In the genomic region with DNA sequence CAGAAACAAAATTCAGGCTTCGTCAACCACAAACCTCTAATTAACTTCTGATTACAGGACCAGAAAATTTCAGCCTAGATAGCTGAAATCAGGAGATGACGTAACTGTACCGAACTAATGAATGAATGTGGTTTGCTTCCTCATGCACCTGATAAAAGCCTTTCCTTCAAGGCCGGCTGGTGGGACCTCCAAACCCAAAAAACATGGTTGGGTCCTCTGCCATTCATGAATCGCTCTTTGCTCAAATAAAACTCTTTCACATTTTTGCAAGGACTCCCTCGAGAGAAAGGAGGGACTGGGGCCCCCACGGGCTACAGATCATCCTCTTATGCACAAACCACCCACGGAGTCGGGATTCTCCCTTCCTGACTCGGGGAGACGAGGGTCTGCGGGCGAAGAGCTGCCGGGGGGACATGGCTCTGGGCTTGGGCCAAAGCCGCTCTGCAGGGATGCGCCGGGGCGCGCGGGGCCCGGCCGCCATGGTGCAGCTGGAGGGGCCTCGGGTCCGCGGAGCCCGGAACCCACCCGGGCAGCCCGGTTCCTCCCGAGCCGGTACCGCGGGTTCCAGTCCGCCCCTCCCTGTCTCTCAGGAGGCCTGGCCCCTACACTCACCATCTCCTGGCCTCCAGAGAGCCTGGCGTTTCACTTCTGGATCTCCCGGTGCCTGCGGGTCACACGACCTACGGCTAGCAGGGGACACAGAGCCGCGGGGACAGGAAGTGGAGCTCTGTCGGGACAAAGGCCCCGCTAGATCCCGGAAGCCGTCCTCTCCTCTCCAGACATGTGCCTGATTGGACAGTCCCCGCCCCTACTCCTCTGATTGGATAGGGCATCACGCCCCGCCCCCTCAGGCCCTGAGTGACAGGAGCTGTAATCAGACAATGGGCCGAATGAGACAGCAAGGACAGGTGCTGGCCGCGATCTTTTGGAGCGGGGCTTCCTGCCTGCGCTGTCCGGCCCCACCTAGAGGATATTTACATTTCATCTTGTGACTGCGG, we compare ENCODE assay signal across 8 cellular contexts. TPM values are rescaled to one million over a fixed set of nuclear protein-coding genes. Genes with fewer than 3 reads are reported as not detected.
DNase-seq lines count a peak whose midpoint lies in the region; ATAC-seq and TF ChIP-seq lines count a peak whose summit lies in the region.

TSS of gene ZNF195 (minus strand) at position 721 of the 998 bp plus-strand sequence. CDS start at position 615, 106 bp downstream.

- H3K27me3 Mint-ChIP-seq in activated T-helper 2 cell treated with anti-CD3 and anti-CD28 coated beads, Interferon-gamma antibody, Interleukin-2, Interleukin-4, amounts not matched to agents 10 μg/mL and 5 μg/mL and 100 μg/mL, durations not matched to agents 14 hours and 24 hours and 36 hours (ENCODE audit: low read depth), result no peaks in the 10 kb centered on the region
- no peaks in the 10 kb centered on the region for H3K27me3 Mint-ChIP-seq in natural killer cell treated with Interleukin-12 subunit alpha and Interleukin-12 subunit beta and Interleukin-15 and Interleukin-18, amount 100 ng/mL, for 72 hours

- peaks cover 53% of the 10 kb centered on the region for H3K36me3 Mint-ChIP-seq in activated T-helper 2 cell treated with anti-CD3 and anti-CD28 coated beads, Interferon-gamma antibody, Interleukin-2, Interleukin-4, amounts not matched to agents 10 μg/mL and 5 μg/mL and 100 μg/mL, durations not matched to agents 14 hours and 24 hours and 36 hours (ENCODE audit: low read depth)
- H3K36me3 Mint-ChIP-seq in natural killer cell treated with Interleukin-12 subunit alpha and Interleukin-12 subunit beta and Interleukin-15 and Interleukin-18, amount 100 ng/mL, for 72 hours, result peaks cover 12% of the 10 kb centered on the region

- no peaks in the 10 kb centered on the region for H3K4me1 ChIP-seq in RWPE2 (ENCODE audit: insufficient read depth, poor library complexity, severe bottlenecking)

- no peaks in the 10 kb centered on the region for H3K27me3 ChIP-seq in RWPE2 (ENCODE audit: insufficient read depth, poor library complexity, severe bottlenecking)

- intact Hi-C loops in activated T-helper 2 cell treated with anti-CD3 and anti-CD28 coated beads, Interferon-gamma antibody, Interleukin-2, Interleukin-4, amounts not matched to agents 10 μg/mL and 5 μg/mL and 100 μg/mL, durations not matched to agents 14 hours and 24 hours and 36 hours (cut with micrococcal nuclease), result loop anchor here (1.0 kb wide), 1 partner anchor 44 kb away; no protein-coding TSS in a partner anchor

- peak within 1 kb of the TSS; percentile 92 for H3K4me3 Mint-ChIP-seq in activated T-helper 2 cell treated with anti-CD3 and anti-CD28 coated beads, Interferon-gamma antibody, Interleukin-2, Interleukin-4, amounts not matched to agents 10 μg/mL and 5 μg/mL and 100 μg/mL, durations not matched to agents 14 hours and 24 hours and 36 hours (ENCODE audit: low read depth)
- peak within 1 kb of the TSS; percentile 89 for H3K4me3 Mint-ChIP-seq in natural killer cell treated with Interleukin-12 subunit alpha and Interleukin-12 subunit beta and Interleukin-15 and Interleukin-18, amount 100 ng/mL, for 72 hours

- peaks cover 12% of the 10 kb centered on the region for H3K4me1 Mint-ChIP-seq in activated T-helper 2 cell treated with anti-CD3 and anti-CD28 coated beads, Interferon-gamma antibody, Interleukin-2, Interleukin-4, amounts not matched to agents 10 μg/mL and 5 μg/mL and 100 μg/mL, durations not matched to agents 14 hours and 24 hours and 36 hours (ENCODE audit: low read depth)
- H3K4me1 Mint-ChIP-seq in natural killer cell treated with Interleukin-12 subunit alpha and Interleukin-12 subunit beta and Interleukin-15 and Interleukin-18, amount 100 ng/mL, for 72 hours (ENCODE audit: low read depth in 2 of 2), result peaks cover 30 to 31% of the 10 kb centered on the region in 2 donors

- ATAC-seq in RWPE2 (ENCODE audit: low read depth), result peak; percentile 100
- peak; percentile 100 for ATAC-seq in natural killer cell treated with Interleukin-12 subunit alpha and Interleukin-12 subunit beta and Interleukin-15 and Interleukin-18, amount 100 ng/mL, for 72 hours
- ATAC-seq in stimulated activated naive CD8-positive, alpha-beta T cell treated with anti-CD3 and anti-CD28 coated beads, Interleukin-15, Interleukin-2, amounts not matched to agents 100 U/mL and 50 U/mL, for 24 hours, result peak; percentile 100

- H3K27ac ChIP-seq in RWPE2 (ENCODE audit: poor library complexity, severe bottlenecking), result peak within 1 kb of the TSS; percentile 34

- DNase-seq in EH (ENCODE audit: low read depth), result peak; percentile 97
- peak; percentile 98 for DNase-seq in H4 (ENCODE audit: low spot score)
- DNase-seq in LoVo (ENCODE audit: low spot score), result peak; percentile 97
- peak; percentile 98 for DNase-seq in RWPE2 (ENCODE audit: low spot score)
- DNase-seq in activated T-helper 2 cell treated with anti-CD3 and anti-CD28 coated beads, Interferon-gamma antibody, Interleukin-2, Interleukin-4, amounts not matched to agents 10 μg/mL and 5 μg/mL and 100 μg/mL, durations not matched to agents 14 hours and 24 hours and 36 hours (ENCODE audit: low spot score), result peak; percentile 97
- DNase-seq in fibroblast of peridontal ligament (ENCODE audit: extremely low read depth), result peak; percentile 83
- peak; percentile 99 for DNase-seq in natural killer cell treated with Interleukin-12 subunit alpha and Interleukin-12 subunit beta and Interleukin-15 and Interleukin-18, amount 100 ng/mL, for 72 hours (ENCODE audit: low spot score)
- peak; percentile 98 for DNase-seq in stimulated activated naive CD8-positive, alpha-beta T cell treated with anti-CD3 and anti-CD28 coated beads, Interleukin-15, Interleukin-2, amounts not matched to agents 100 U/mL and 50 U/mL, for 24 hours

- TF ChIP-seq CTCF in RWPE2 (IDR thresholded peaks at IDR 0.05; ENCODE audit: poor library complexity, severe bottlenecking), result peak; percentile 16

- H3K9me3 ChIP-seq in RWPE2 (ENCODE audit: severe bottlenecking), result no peaks in the 10 kb centered on the region

- peaks cover 39% of the 10 kb centered on the region for H3K36me3 ChIP-seq in RWPE2 (ENCODE audit: low read depth)

- H3K4me3 ChIP-seq in RWPE2 (ENCODE audit: severe bottlenecking), result peak within 1 kb of the TSS; percentile 99

- peak within 1 kb of the TSS; percentile 95 for H3K27ac Mint-ChIP-seq in activated T-helper 2 cell treated with anti-CD3 and anti-CD28 coated beads, Interferon-gamma antibody, Interleukin-2, Interleukin-4, amounts not matched to agents 10 μg/mL and 5 μg/mL and 100 μg/mL, durations not matched to agents 14 hours and 24 hours and 36 hours
- H3K27ac Mint-ChIP-seq in natural killer cell treated with Interleukin-12 subunit alpha and Interleukin-12 subunit beta and Interleukin-15 and Interleukin-18, amount 100 ng/mL, for 72 hours, result peak within 1 kb of the TSS; percentile 85 to 94

- peaks cover 40% of the 10 kb centered on the region for H3K9me3 Mint-ChIP-seq in activated T-helper 2 cell treated with anti-CD3 and anti-CD28 coated beads, Interferon-gamma antibody, Interleukin-2, Interleukin-4, amounts not matched to agents 10 μg/mL and 5 μg/mL and 100 μg/mL, durations not matched to agents 14 hours and 24 hours and 36 hours
- no peaks in the 10 kb centered on the region for H3K9me3 Mint-ChIP-seq in natural killer cell treated with Interleukin-12 subunit alpha and Interleukin-12 subunit beta and Interleukin-15 and Interleukin-18, amount 100 ng/mL, for 72 hours

RNA-seq across cellular contexts. Expression of gene ZNF195, which starts in this region (rescaled TPM):
- 29.7 and 33.7 TPM in 2 replicates for total RNA-seq in H4 (2014; rRNA removed; shearing (Covaris generic))
- 36.2 and 36.9 TPM in 2 replicates for total RNA-seq in activated T-helper 2 cell treated with anti-CD3 and anti-CD28 coated beads, Interferon-gamma antibody, Interleukin-2, Interleukin-4, amounts not matched to agents 10 μg/mL and 5 μg/mL and 100 μg/mL, durations not matched to agents 14 hours and 24 hours and 36 hours
- total RNA-seq in natural killer cell treated with Interleukin-12 subunit alpha and Interleukin-12 subunit beta and Interleukin-15 and Interleukin-18, amount 100 ng/mL, for 72 hours, result 10 to 100 TPM; 46.8 to 53.9 TPM

Comparison
In these comparisons a context has a peak if more than half of its experiments do, and no peak if none do; other contexts are left out.
1. Peak in every context shown above with its lines: DNase-seq, ATAC-seq, H3K4me3 ChIP-seq and H3K27ac ChIP-seq.